In genomic region chr18:34729740-34730338, GRCh38 we compare ENCODE assay signal across 16 cellular contexts. TPM values are rescaled to one million over a fixed set of nuclear protein-coding genes. Genes with fewer than 3 reads are reported as not detected.
DNase-seq lines count a peak whose midpoint lies in the region; ATAC-seq and TF ChIP-seq lines count a peak whose summit lies in the region.
"Had no signal": no experiment of that assay in that cellular context is flagged by ENCODE, and none has a peak within 500 bp of the region (broad histone marks: within the 10 kb centered on the region; RNA-seq: fewer than 3 reads in every experiment).

No MANE protein-coding gene starts in this region.

- H4K20me1 ChIP-seq in SK-N-SH (ENCODE audit: insufficient read depth) (no peaks in the 10 kb centered on the region), GM23248 (ENCODE audit: insufficient read depth) (no peaks in the 10 kb centered on the region)

- H3K9ac ChIP-seq in adipocyte (ENCODE audit: low read length) (peak overlapping the region; percentile 22), SK-N-SH (no peak overlapping the region), GM23248 (no peak overlapping the region)

- no peak overlapping the region for H2AFZ ChIP-seq in SK-N-SH (ENCODE audit: low read depth)
- H2AFZ ChIP-seq in GM23248 = no peak overlapping the region

- H3K9me2 ChIP-seq in SK-N-SH (no peaks in the 10 kb centered on the region), GM23248 (ENCODE audit: insufficient read depth) (no peaks in the 10 kb centered on the region)

- in situ Hi-C loops in GM23248 (cut with MboI) = no loop called here

- POLR2A ChIA-PET in SK-N-SH (lab: Yijun Ruan, JAX) = no interaction called here

- 87% methylated on average over 2 of the region's 2 CpGs for WGBS in SK-N-SH (ENCODE audit: low lambda C conversion rate)
- WGBS in GM23248 (ENCODE audit: low coverage in 1 of 2, low lambda C conversion rate in 2 of 2, missing lambda C conversion rate in 2 of 2), 2 experiments = 10 to 35% methylated on average over 2 of the region's 2 CpGs

- H3K27ac ChIP-seq in right atrium auricular region (peak overlapping the region; percentile 38 to 81), SK-N-SH (ENCODE audit: low read depth in 2 of 2, low read length in 1 of 2) (no peak overlapping the region), GM23248 (no peak overlapping the region)
- H3K27ac ChIP-seq: body of pancreas, RWPE1 had no signal

- no peak overlapping the region for H3K4me2 ChIP-seq in SK-N-SH
- H3K4me2 ChIP-seq in GM23248 (ENCODE audit: unreplicated experiment) = no peak overlapping the region

- TF ChIP-seq RAD21 in SK-N-SH (IDR thresholded peaks at IDR 0.05; ENCODE audit: low read length) = no peak

- H3K4me3 ChIP-seq in adipocyte (ENCODE audit: low read length) (peak overlapping the region; percentile 49), right atrium auricular region (no peak overlapping the region), skeletal muscle cell (ENCODE audit: low read depth, low read length) (no peak overlapping the region), SK-N-SH (ENCODE audit: low read depth in 2 of 2, low read length in 1 of 2) (no peak overlapping the region), GM23248 (no peak overlapping the region)
- H3K4me3 ChIP-seq: body of pancreas had no signal

- H3K4me1 ChIP-seq in adipocyte (ENCODE audit: control insufficient read depth, insufficient read depth, low read length) = peaks cover 21% of the 10 kb centered on the region
- H3K4me1 ChIP-seq in right atrium auricular region = peaks cover 0 to 33% of the 10 kb centered on the region in 2 donors
- H3K4me1 ChIP-seq in SK-N-SH (ENCODE audit: control insufficient read depth in 1 of 2, insufficient read depth in 2 of 2, low read depth in 1 of 2, low read length in 1 of 2) = no peaks in the 10 kb centered on the region
- no peaks in the 10 kb centered on the region for H3K4me1 ChIP-seq in GM23248 (ENCODE audit: insufficient read depth)
- H3K4me1 ChIP-seq: body of pancreas had no signal

- CTCF ChIA-PET in SK-N-SH (lab: Yijun Ruan, JAX) = interaction anchor here (0.6 to 0.7 kb wide), 2 partner anchors 20 to 57 kb away, joined by 3 to 4 read pairs; no protein-coding TSS in a partner anchor

- H3K27me3 ChIP-seq in adipocyte (replicated peaks; ENCODE audit: control insufficient read depth, insufficient read depth, low read length) (no peaks in the 10 kb centered on the region), right atrium auricular region (no peaks in the 10 kb centered on the region), SK-N-SH (ENCODE audit: insufficient read depth) (no peaks in the 10 kb centered on the region), GM23248 (replicated peaks; ENCODE audit: insufficient read depth) (no peaks in the 10 kb centered on the region)
- H3K27me3 ChIP-seq: body of pancreas had no signal

- no peaks in the 10 kb centered on the region for H3K36me3 ChIP-seq in adipocyte (ENCODE audit: control insufficient read depth, insufficient read depth, low read length, severe bottlenecking)
- no peaks in the 10 kb centered on the region for H3K36me3 ChIP-seq in right atrium auricular region
- no peaks in the 10 kb centered on the region for H3K36me3 ChIP-seq in SK-N-SH (replicated peaks in 1 of 2; ENCODE audit: control insufficient read depth in 1 of 2, insufficient read depth in 2 of 2, low read length in 1 of 2)
- no peaks in the 10 kb centered on the region; the same call in 1 of the 2 replicates for H3K36me3 ChIP-seq in GM23248 (ENCODE audit: low read depth)

- ATAC-seq in GM18867 (IDR thresholded peaks at IDR 0.05; ENCODE audit: unreplicated experiment) (peak; percentile 20), esophagus mucosa (no peak)
- ATAC-seq: activated T-helper 17 cell treated with anti-CD3 and anti-CD28 coated beads, Interleukin-2, amount 50 U/mL, for 72 hours had no signal

- DNase-seq in adipocyte (ENCODE audit: low read depth) = no peak
- DNase-seq in right atrium auricular region (ENCODE audit: low spot score) = no peak
- peak; percentile 82 for DNase-seq in skeletal muscle cell (ENCODE audit: low read depth)
- DNase-seq in SK-N-SH = no peak
- DNase-seq in GM23248 = no peak
- DNase-seq in kidney glomerular epithelial cell (lab: John Stamatoyannopoulos, UW) = no peak
- DNase-seq: activated CD4-positive, alpha-beta memory T cell treated with anti-CD3 and anti-CD28 coated beads for 36 hours; NCI-H524 treated with DMSO at 0.1 percent for 48 hours; stimulated activated CD4-positive, alpha-beta T cell treated with anti-CD3 and anti-CD28 coated beads, Interleukin-15, amount 100 ng/mL, for 24 hours; T-helper 9 cell had no signal

- no peak for TF ChIP-seq EP300 in SK-N-SH (IDR thresholded peaks at IDR 0.05; ENCODE audit: borderline replicate concordance in 1 of 2, low read depth in 1 of 2, low read length in 1 of 2)

- no peaks in the 10 kb centered on the region for H3F3A ChIP-seq in SK-N-SH (replicated peaks; ENCODE audit: insufficient read depth)
- H3F3A ChIP-seq in GM23248 (ENCODE audit: insufficient read depth) = no peaks in the 10 kb centered on the region

- H3K9me3 ChIP-seq in adipocyte (ENCODE audit: control insufficient read depth, low read length) (no peaks in the 10 kb centered on the region), right atrium auricular region (peaks cover 0 to under 1% of the 10 kb centered on the region in 2 donors), SK-N-SH (no peaks in the 10 kb centered on the region), GM23248 (ENCODE audit: low read depth) (no peaks in the 10 kb centered on the region)
- H3K9me3 ChIP-seq: body of pancreas had no signal

- H3K79me2 ChIP-seq in SK-N-SH (ENCODE audit: insufficient read depth) (no peaks in the 10 kb centered on the region), GM23248 (ENCODE audit: insufficient read depth) (no peaks in the 10 kb centered on the region)

- TF ChIP-seq CTCF in right atrium auricular region (IDR thresholded peaks at IDR 0.05) (no peak), SK-N-SH (IDR thresholded peaks at IDR 0.05) (no peak)

TF ChIP-seq in SK-N-SH, 30 proteins besides CTCF, POLR2A, EP300 and RAD21 (continues in another document):
- TF ChIP-seq EZH2phosphoT487 (IDR thresholded peaks at IDR 0.05; ENCODE audit: borderline replicate concordance, low read depth) (no peak), FOXM1 (IDR thresholded peaks at IDR 0.05; ENCODE audit: low read depth) (no peak), PBX3 (IDR thresholded peaks at IDR 0.05) (no peak), USF2 (IDR thresholded peaks at IDR 0.05; ENCODE audit: borderline replicate concordance, low read depth, low read length) (no peak), TAF1 (IDR thresholded peaks at IDR 0.05; ENCODE audit: borderline replicate concordance, low read depth, low read length) (no peak), REST (IDR thresholded peaks at IDR 0.05; ENCODE audit: low read depth, low read length) (no peak), SMC3 (IDR thresholded peaks at IDR 0.05; ENCODE audit: low read depth, low read length) (no peak), MAX (IDR thresholded peaks at IDR 0.05; ENCODE audit: low read depth) (no peak)

RNA-seq across cellular contexts. Expression of gene DTNA, which starts 19.7 kb away (rescaled TPM):
- total RNA-seq in right atrium auricular region = 100 to 1,000 TPM; 114 to 197 TPM
- polyA plus RNA-seq in SK-N-SH (2012; rRNA removed) = 7.9 and 12.8 TPM in 2 replicates
- polyA plus RNA-seq in SK-N-SH (2012; cell fraction: cytosol; rRNA removed) = 9.4 and 9.9 TPM in 2 replicates
- 12.7 and 17.8 TPM in 2 replicates for polyA plus RNA-seq in SK-N-SH (2012; cell fraction: nucleus; rRNA removed)
- total RNA-seq in GM23248 (2014; rRNA removed; shearing (Covaris generic)) = 4.2 and 14.5 TPM in 2 replicates
- polyA plus RNA-seq in GM23248 (2016; fragmentation: Nextera tagmentation; extraction: Ambion mirVana) = 5.5 and 6.2 TPM in 2 replicates
- 2.3 TPM for total RNA-seq in esophagus mucosa
- total RNA-seq: activated CD4-positive, alpha-beta memory T cell treated with anti-CD3 and anti-CD28 coated beads for 36 hours had no signal
- polyA plus RNA-seq: IgD-negative memory B cell had no signal

Comparison
In these comparisons a context has a peak if more than half of its experiments do, and no peak if none do; other contexts are left out.
1. H3K27ac ChIP-seq: peak in right atrium auricular region (2 of 2); none in SK-N-SH (0 of 2) and GM23248 (single experiment).